1 cellular context compared by ENCODE assay signal in the genomic region with DNA sequence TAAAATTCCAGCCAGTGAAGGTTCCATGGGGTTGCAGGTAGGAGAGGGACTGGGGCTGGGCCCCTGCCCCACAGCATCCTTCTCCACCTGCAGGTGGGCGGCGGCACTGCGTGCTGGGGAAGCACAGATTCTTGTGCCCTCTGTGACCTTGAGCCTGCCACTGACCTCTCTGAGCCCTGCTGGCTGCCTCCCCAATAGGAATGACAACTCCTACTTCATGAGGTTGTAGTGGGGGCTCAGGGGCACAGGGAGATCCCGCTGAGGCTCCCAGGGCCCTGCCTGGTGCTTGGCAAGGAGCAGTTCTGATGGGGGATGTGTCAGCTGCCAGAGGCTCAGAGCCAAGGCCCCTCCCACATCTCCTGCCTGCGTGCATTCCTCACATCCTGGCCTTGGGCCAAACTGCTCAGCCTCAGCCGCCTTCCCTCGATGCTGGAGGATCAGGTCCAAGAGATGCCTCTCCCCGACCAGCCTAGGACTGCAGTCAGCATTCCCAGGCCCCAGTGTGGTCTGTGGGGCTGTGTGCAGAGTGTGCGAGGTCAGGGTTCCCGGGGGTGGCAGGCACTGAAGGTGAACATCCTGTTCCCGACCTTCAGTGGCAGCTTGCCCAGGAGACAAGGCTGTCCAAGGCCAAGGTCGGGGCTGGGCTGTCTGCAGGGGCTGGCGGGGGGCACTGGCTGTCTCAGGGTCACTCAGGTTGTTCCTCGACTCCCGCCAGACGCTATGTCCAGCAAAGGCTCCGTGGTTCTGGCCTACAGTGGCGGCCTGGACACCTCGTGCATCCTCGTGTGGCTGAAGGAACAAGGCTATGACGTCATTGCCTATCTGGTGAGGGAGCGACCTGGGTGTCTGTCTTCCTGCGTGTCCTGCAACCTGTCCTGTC.
TF ChIP-seq lines count a peak whose summit lies in the region.

No MANE protein-coding gene starts in this region.

TF ChIP-seq in HepG2, 621 proteins besides CTCF, POLR2A, EP300 and RAD21 (continued from another document and continues in another):
- TF ChIP-seq, protein P1, sequence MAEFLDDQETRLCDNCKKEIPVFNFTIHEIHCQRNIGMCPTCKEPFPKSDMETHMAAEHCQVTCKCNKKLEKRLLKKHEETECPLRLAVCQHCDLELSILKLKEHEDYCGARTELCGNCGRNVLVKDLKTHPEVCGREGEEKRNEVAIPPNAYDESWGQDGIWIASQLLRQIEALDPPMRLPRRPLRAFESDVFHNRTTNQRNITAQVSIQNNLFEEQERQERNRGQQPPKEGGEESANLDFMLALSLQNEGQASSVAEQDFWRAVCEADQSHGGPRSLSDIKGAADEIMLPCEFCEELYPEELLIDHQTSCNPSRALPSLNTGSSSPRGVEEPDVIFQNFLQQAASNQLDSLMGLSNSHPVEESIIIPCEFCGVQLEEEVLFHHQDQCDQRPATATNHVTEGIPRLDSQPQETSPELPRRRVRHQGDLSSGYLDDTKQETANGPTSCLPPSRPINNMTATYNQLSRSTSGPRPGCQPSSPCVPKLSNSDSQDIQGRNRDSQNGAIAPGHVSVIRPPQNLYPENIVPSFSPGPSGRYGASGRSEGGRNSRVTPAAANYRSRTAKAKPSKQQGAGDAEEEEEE (CRISPR knock-in tag; IDR thresholded peaks at IDR 0.05; ENCODE audit: borderline replicate concordance) = no peak
- TF ChIP-seq FOXP1 (IDR thresholded peaks at IDR 0.05) = no peak
- TF ChIP-seq FOXP1 (CRISPR knock-in tag; IDR thresholded peaks at IDR 0.05) = no peak
- TF ChIP-seq ZNF556 (CRISPR knock-in tag; IDR thresholded peaks at IDR 0.05; ENCODE audit: borderline replicate concordance) = no peak
- TF ChIP-seq ZNF567 (CRISPR knock-in tag; IDR thresholded peaks at IDR 0.05; ENCODE audit: borderline replicate concordance) = no peak
- TF ChIP-seq, protein P2, sequence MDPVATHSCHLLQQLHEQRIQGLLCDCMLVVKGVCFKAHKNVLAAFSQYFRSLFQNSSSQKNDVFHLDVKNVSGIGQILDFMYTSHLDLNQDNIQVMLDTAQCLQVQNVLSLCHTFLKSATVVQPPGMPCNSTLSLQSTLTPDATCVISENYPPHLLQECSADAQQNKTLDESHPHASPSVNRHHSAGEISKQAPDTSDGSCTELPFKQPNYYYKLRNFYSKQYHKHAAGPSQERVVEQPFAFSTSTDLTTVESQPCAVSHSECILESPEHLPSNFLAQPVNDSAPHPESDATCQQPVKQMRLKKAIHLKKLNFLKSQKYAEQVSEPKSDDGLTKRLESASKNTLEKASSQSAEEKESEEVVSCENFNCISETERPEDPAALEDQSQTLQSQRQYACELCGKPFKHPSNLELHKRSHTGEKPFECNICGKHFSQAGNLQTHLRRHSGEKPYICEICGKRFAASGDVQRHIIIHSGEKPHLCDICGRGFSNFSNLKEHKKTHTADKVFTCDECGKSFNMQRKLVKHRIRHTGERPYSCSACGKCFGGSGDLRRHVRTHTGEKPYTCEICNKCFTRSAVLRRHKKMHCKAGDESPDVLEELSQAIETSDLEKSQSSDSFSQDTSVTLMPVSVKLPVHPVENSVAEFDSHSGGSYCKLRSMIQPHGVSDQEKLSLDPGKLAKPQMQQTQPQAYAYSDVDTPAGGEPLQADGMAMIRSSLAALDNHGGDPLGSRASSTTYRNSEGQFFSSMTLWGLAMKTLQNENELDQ (CRISPR knock-in tag; IDR thresholded peaks at IDR 0.05; ENCODE audit: borderline replicate concordance) = no peak
- TF ChIP-seq, protein P3, sequence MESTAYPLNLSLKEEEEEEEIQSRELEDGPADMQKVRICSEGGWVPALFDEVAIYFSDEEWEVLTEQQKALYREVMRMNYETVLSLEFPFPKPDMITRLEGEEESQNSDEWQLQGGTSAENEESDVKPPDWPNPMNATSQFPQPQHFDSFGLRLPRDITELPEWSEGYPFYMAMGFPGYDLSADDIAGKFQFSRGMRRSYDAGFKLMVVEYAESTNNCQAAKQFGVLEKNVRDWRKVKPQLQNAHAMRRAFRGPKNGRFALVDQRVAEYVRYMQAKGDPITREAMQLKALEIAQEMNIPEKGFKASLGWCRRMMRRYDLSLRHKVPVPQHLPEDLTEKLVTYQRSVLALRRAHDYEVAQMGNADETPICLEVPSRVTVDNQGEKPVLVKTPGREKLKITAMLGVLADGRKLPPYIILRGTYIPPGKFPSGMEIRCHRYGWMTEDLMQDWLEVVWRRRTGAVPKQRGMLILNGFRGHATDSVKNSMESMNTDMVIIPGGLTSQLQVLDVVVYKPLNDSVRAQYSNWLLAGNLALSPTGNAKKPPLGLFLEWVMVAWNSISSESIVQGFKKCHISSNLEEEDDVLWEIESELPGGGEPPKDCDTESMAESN (CRISPR knock-in tag; conservative IDR thresholded peaks at IDR 0.05) = no peak
- no peak for TF ChIP-seq DMAP1 (CRISPR knock-in tag; IDR thresholded peaks at IDR 0.05)
- TF ChIP-seq, protein P4, sequence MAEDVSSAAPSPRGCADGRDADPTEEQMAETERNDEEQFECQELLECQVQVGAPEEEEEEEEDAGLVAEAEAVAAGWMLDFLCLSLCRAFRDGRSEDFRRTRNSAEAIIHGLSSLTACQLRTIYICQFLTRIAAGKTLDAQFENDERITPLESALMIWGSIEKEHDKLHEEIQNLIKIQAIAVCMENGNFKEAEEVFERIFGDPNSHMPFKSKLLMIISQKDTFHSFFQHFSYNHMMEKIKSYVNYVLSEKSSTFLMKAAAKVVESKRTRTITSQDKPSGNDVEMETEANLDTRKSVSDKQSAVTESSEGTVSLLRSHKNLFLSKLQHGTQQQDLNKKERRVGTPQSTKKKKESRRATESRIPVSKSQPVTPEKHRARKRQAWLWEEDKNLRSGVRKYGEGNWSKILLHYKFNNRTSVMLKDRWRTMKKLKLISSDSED (CRISPR knock-in tag; IDR thresholded peaks at IDR 0.05) = no peak
- no peak for TF ChIP-seq MTF1 (CRISPR knock-in tag; IDR thresholded peaks at IDR 0.05)
- TF ChIP-seq, protein P5, sequence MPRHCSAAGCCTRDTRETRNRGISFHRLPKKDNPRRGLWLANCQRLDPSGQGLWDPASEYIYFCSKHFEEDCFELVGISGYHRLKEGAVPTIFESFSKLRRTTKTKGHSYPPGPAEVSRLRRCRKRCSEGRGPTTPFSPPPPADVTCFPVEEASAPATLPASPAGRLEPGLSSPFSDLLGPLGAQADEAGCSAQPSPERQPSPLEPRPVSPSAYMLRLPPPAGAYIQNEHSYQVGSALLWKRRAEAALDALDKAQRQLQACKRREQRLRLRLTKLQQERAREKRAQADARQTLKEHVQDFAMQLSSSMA (CRISPR knock-in tag; IDR thresholded peaks at IDR 0.05) = no peak
- TF ChIP-seq, protein P6, sequence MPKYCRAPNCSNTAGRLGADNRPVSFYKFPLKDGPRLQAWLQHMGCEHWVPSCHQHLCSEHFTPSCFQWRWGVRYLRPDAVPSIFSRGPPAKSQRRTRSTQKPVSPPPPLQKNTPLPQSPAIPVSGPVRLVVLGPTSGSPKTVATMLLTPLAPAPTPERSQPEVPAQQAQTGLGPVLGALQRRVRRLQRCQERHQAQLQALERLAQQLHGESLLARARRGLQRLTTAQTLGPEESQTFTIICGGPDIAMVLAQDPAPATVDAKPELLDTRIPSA (CRISPR knock-in tag; IDR thresholded peaks at IDR 0.05; ENCODE audit: borderline replicate concordance) = no peak
- TF ChIP-seq, protein P7, sequence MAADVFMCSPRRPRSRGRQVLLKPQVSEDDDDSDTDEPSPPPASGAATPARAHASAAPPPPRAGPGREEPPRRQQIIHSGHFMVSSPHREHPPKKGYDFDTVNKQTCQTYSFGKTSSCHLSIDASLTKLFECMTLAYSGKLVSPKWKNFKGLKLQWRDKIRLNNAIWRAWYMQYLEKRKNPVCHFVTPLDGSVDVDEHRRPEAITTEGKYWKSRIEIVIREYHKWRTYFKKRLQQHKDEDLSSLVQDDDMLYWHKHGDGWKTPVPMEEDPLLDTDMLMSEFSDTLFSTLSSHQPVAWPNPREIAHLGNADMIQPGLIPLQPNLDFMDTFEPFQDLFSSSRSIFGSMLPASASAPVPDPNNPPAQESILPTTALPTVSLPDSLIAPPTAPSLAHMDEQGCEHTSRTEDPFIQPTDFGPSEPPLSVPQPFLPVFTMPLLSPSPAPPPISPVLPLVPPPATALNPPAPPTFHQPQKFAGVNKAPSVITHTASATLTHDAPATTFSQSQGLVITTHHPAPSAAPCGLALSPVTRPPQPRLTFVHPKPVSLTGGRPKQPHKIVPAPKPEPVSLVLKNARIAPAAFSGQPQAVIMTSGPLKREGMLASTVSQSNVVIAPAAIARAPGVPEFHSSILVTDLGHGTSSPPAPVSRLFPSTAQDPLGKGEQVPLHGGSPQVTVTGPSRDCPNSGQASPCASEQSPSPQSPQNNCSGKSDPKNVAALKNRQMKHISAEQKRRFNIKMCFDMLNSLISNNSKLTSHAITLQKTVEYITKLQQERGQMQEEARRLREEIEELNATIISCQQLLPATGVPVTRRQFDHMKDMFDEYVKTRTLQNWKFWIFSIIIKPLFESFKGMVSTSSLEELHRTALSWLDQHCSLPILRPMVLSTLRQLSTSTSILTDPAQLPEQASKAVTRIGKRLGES (CRISPR knock-in tag; IDR thresholded peaks at IDR 0.05; ENCODE audit: borderline replicate concordance) = no peak
- no peak for TF ChIP-seq RBFOX2 (IDR thresholded peaks at IDR 0.05; ENCODE audit: low read depth, low read length)
- TF ChIP-seq ZNF776 (CRISPR knock-in tag; IDR thresholded peaks at IDR 0.05) = peak; percentile 26; the same call in 1 of the 2 replicates
- no peak for TF ChIP-seq ZNF180 (CRISPR knock-in tag; IDR thresholded peaks at IDR 0.05; ENCODE audit: borderline replicate concordance, low read depth)
- no peak for TF ChIP-seq ZNF44 (CRISPR knock-in tag; IDR thresholded peaks at IDR 0.05)
- TF ChIP-seq, protein P8, sequence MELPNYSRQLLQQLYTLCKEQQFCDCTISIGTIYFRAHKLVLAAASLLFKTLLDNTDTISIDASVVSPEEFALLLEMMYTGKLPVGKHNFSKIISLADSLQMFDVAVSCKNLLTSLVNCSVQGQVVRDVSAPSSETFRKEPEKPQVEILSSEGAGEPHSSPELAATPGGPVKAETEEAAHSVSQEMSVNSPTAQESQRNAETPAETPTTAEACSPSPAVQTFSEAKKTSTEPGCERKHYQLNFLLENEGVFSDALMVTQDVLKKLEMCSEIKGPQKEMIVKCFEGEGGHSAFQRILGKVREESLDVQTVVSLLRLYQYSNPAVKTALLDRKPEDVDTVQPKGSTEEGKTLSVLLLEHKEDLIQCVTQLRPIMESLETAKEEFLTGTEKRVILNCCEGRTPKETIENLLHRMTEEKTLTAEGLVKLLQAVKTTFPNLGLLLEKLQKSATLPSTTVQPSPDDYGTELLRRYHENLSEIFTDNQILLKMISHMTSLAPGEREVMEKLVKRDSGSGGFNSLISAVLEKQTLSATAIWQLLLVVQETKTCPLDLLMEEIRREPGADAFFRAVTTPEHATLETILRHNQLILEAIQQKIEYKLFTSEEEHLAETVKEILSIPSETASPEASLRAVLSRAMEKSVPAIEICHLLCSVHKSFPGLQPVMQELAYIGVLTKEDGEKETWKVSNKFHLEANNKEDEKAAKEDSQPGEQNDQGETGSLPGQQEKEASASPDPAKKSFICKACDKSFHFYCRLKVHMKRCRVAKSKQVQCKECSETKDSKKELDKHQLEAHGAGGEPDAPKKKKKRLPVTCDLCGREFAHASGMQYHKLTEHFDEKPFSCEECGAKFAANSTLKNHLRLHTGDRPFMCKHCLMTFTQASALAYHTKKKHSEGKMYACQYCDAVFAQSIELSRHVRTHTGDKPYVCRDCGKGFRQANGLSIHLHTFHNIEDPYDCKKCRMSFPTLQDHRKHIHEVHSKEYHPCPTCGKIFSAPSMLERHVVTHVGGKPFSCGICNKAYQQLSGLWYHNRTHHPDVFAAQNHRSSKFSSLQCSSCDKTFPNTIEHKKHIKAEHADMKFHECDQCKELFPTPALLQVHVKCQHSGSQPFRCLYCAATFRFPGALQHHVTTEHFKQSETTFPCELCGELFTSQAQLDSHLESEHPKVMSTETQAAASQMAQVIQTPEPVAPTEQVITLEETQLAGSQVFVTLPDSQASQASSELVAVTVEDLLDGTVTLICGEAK (IDR thresholded peaks at IDR 0.05) = no peak
- TF ChIP-seq, protein P8 (CRISPR knock-in tag; IDR thresholded peaks at IDR 0.05) = no peak
- TF ChIP-seq NKX3-1 (CRISPR knock-in tag; IDR thresholded peaks at IDR 0.05) = no peak
- 0 out of 2 replicates have a peak, but pooled peaks have one; percentile 29 for TF ChIP-seq ZIK1 (CRISPR knock-in tag; IDR thresholded peaks at IDR 0.05; ENCODE audit: borderline replicate concordance, low read depth)
- no peak for TF ChIP-seq IKZF1 (IDR thresholded peaks at IDR 0.05)
- TF ChIP-seq ZNF225 (CRISPR knock-in tag; IDR thresholded peaks at IDR 0.05) = no peak
- TF ChIP-seq, protein P9, sequence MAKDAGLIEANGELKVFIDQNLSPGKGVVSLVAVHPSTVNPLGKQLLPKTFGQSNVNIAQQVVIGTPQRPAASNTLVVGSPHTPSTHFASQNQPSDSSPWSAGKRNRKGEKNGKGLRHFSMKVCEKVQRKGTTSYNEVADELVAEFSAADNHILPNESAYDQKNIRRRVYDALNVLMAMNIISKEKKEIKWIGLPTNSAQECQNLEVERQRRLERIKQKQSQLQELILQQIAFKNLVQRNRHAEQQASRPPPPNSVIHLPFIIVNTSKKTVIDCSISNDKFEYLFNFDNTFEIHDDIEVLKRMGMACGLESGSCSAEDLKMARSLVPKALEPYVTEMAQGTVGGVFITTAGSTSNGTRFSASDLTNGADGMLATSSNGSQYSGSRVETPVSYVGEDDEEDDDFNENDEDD (CRISPR knock-in tag; IDR thresholded peaks at IDR 0.05; ENCODE audit: borderline replicate concordance) = no peak
- TF ChIP-seq MTF2 (CRISPR knock-in tag; IDR thresholded peaks at IDR 0.05; ENCODE audit: borderline replicate concordance) = no peak
- TF ChIP-seq ZSCAN31 (CRISPR knock-in tag; IDR thresholded peaks at IDR 0.05; ENCODE audit: low read depth) = no peak; the same call in 1 of the 2 replicates
